15 cellular contexts compared by ENCODE assay signal in genomic region chrX:28659269-28659668, GRCh38.
DNase-seq lines count a peak whose midpoint lies in the region; ATAC-seq and TF ChIP-seq lines count a peak whose summit lies in the region.
"Had no signal": no experiment of that assay in that cellular context is flagged by ENCODE, and none has a peak within 500 bp of the region (broad histone marks: within the 10 kb centered on the region; RNA-seq: fewer than 3 reads in every experiment).

No MANE protein-coding gene starts in this region.

- no peaks in the 10 kb centered on the region for H3K4me1 Mint-ChIP-seq in activated CD4-positive, alpha-beta T cell treated with anti-CD3 and anti-CD28 coated beads, Interleukin-2, amount 10 ng/mL, durations not matched to agents 7 days and 5 days
- no peaks in the 10 kb centered on the region for H3K4me1 Mint-ChIP-seq in osteocyte (ENCODE audit: unreplicated experiment)

- H3K4me2 ChIP-seq in Karpas-422 (ENCODE audit: low read depth, low read length, poor library complexity, severe bottlenecking), result no peak overlapping the region

- H2AFZ ChIP-seq in Karpas-422 (ENCODE audit: low read length), result no peak overlapping the region
- H2AFZ ChIP-seq: parathyroid adenoma had no signal

- no peak overlapping the region for H3K4me3 Mint-ChIP-seq in activated CD4-positive, alpha-beta T cell treated with anti-CD3 and anti-CD28 coated beads, Interleukin-2, amount 10 ng/mL, durations not matched to agents 7 days and 5 days
- no peak overlapping the region for H3K4me3 Mint-ChIP-seq in osteocyte (ENCODE audit: unreplicated experiment)

- no peaks in the 10 kb centered on the region for H3K36me3 Mint-ChIP-seq in activated CD4-positive, alpha-beta T cell treated with anti-CD3 and anti-CD28 coated beads, Interleukin-2, amount 10 ng/mL, durations not matched to agents 7 days and 5 days (ENCODE audit: low read depth)
- H3K36me3 Mint-ChIP-seq in osteocyte (ENCODE audit: unreplicated experiment), result no peaks in the 10 kb centered on the region

- H3K27ac Mint-ChIP-seq in activated CD4-positive, alpha-beta T cell treated with anti-CD3 and anti-CD28 coated beads, Interleukin-2, amount 10 ng/mL, durations not matched to agents 7 days and 5 days, result no peak overlapping the region
- no peak overlapping the region for H3K27ac Mint-ChIP-seq in osteocyte (ENCODE audit: unreplicated experiment)

- ATAC-seq in body of pancreas, result no peak
- no peak for ATAC-seq in GM18519 (IDR thresholded peaks at IDR 0.05; ENCODE audit: low FRiP score, unreplicated experiment)
- ATAC-seq in gastrocnemius medialis, result no peak
- ATAC-seq: left ventricle myocardium superior had no signal

- TF ChIP-seq CTCF in body of pancreas (IDR thresholded peaks at IDR 0.05) (peak in 3 of 7 experiments; percentile 11 to 19 (median 18)), osteocyte (IDR thresholded peaks at IDR 0.05) (peak; percentile 9), gastrocnemius medialis (IDR thresholded peaks at IDR 0.05 in 4 of 5, conservative IDR thresholded peaks at IDR 0.05 in 1 of 5) (no peak)

- 67 to 71% methylated on average over 15 to 20 of the region's 23 CpGs for WGBS in body of pancreas, 2 donors

- H3K9me3 Mint-ChIP-seq in activated CD4-positive, alpha-beta T cell treated with anti-CD3 and anti-CD28 coated beads, Interleukin-2, amount 10 ng/mL, durations not matched to agents 7 days and 5 days, result no peaks in the 10 kb centered on the region
- peaks cover 18% of the 10 kb centered on the region for H3K9me3 Mint-ChIP-seq in osteocyte (ENCODE audit: unreplicated experiment)

- TF ChIP-seq POLR2A in body of pancreas (IDR thresholded peaks at IDR 0.05) (no peak), gastrocnemius medialis (IDR thresholded peaks at IDR 0.05) (no peak)

- no peaks in the 10 kb centered on the region for H3K27me3 Mint-ChIP-seq in activated CD4-positive, alpha-beta T cell treated with anti-CD3 and anti-CD28 coated beads, Interleukin-2, amount 10 ng/mL, durations not matched to agents 7 days and 5 days
- no peaks in the 10 kb centered on the region for H3K27me3 Mint-ChIP-seq in osteocyte (ENCODE audit: unreplicated experiment)

- H3K9me3 ChIP-seq in Karpas-422 (ENCODE audit: low read length) (peaks cover 9% of the 10 kb centered on the region; the same call in 1 of the 2 replicates), body of pancreas (no peaks in the 10 kb centered on the region), gastrocnemius medialis (no peaks in the 10 kb centered on the region)
- H3K9me3 ChIP-seq: esophagus muscularis mucosa, thyroid gland had no signal

- in situ Hi-C loops in gastrocnemius medialis (cut with MboI; ENCODE audit: low sequenced_read_pairs in 4 of 4), result loop anchor here in 1 of 4 donors (25.0 kb wide), 1 partner anchor 103 kb away; no protein-coding TSS in a partner anchor

- no peaks in the 10 kb centered on the region for H3K9me2 ChIP-seq in Karpas-422 (replicated peaks; ENCODE audit: insufficient read depth, low read length)

- intact Hi-C loops in body of pancreas (cut with DNase I) (no loop called here), gastrocnemius medialis (cut with DNase I; ENCODE audit: low total_unique reads) (no loop called here)

- H3K9ac ChIP-seq in Karpas-422 (ENCODE audit: low read length), result no peak overlapping the region
- H3K9ac ChIP-seq: parathyroid adenoma had no signal

- H4K20me1 ChIP-seq in Karpas-422 (ENCODE audit: insufficient read depth, low read depth, low read length), result no peaks in the 10 kb centered on the region

- H3K36me3 ChIP-seq in Karpas-422 (ENCODE audit: insufficient read depth, low read length) (no peaks in the 10 kb centered on the region), body of pancreas (replicated peaks in 1 of 2; ENCODE audit: insufficient read depth in 1 of 2, low read depth in 2 of 2) (no peaks in the 10 kb centered on the region), gastrocnemius medialis (no peaks in the 10 kb centered on the region)
- H3K36me3 ChIP-seq: esophagus muscularis mucosa, thyroid gland had no signal

- H3K27ac ChIP-seq in Karpas-422 (ENCODE audit: low read length), result no peak overlapping the region
- no peak overlapping the region for H3K27ac ChIP-seq in body of pancreas
- H3K27ac ChIP-seq in gastrocnemius medialis, result no peak overlapping the region
- H3K27ac ChIP-seq: esophagus muscularis mucosa, parathyroid adenoma, thyroid gland had no signal

- H3K79me2 ChIP-seq in Karpas-422 (ENCODE audit: low read length), result no peaks in the 10 kb centered on the region
- H3K79me2 ChIP-seq: parathyroid adenoma had no signal

- H3K4me1 ChIP-seq in Karpas-422 (ENCODE audit: low read length) (no peaks in the 10 kb centered on the region), body of pancreas (no peaks in the 10 kb centered on the region), gastrocnemius medialis (no peaks in the 10 kb centered on the region)
- H3K4me1 ChIP-seq: esophagus muscularis mucosa, parathyroid adenoma, thyroid gland had no signal

- DNase-seq in activated CD4-positive, alpha-beta T cell treated with anti-CD3 and anti-CD28 coated beads, Interleukin-2, amount 10 ng/mL, durations not matched to agents 7 days and 5 days, result peak; percentile 5
- no peak for DNase-seq in activated CD4-positive, alpha-beta T cell treated with anti-CD3 and anti-CD28 coated beads for 1 hour
- DNase-seq in Karpas-422, result peak; percentile 49
- DNase-seq in body of pancreas, result peak; percentile 11 to 20 (median 15)
- no peak for DNase-seq in osteocyte (ENCODE audit: extremely low spot score, unreplicated experiment)
- DNase-seq in gastrocnemius medialis, result no peak
- DNase-seq in NCI-H524 (lab: John Stamatoyannopoulos, UW), result no peak
- DNase-seq: anterior cingulate cortex, left ventricle myocardium superior, NCI-H345, SW 1271, thyroid gland had no signal

- H3K4me3 ChIP-seq in Karpas-422 (ENCODE audit: low read length), result no peak overlapping the region
- no peak overlapping the region for H3K4me3 ChIP-seq in body of pancreas
- H3K4me3 ChIP-seq in gastrocnemius medialis, result no peak overlapping the region
- H3K4me3 ChIP-seq: esophagus muscularis mucosa, thyroid gland had no signal

- no peaks in the 10 kb centered on the region for H3K27me3 ChIP-seq in Karpas-422 (ENCODE audit: low read length)
- H3K27me3 ChIP-seq in body of pancreas, result no peaks in the 10 kb centered on the region
- H3K27me3 ChIP-seq in gastrocnemius medialis, result no peaks in the 10 kb centered on the region
- H3K27me3 ChIP-seq: esophagus muscularis mucosa, thyroid gland had no signal

- CTCF ChIA-PET in activated CD4-positive, alpha-beta T cell treated with anti-CD3 and anti-CD28 coated beads, Interleukin-2, amount 10 ng/mL, durations not matched to agents 7 days and 5 days (lab: Charles Lee), result no interaction called here

- POLR2A ChIA-PET in activated CD4-positive, alpha-beta T cell treated with anti-CD3 and anti-CD28 coated beads, Interleukin-2, amount 10 ng/mL, durations not matched to agents 7 days and 5 days (lab: Charles Lee), result no interaction called here

Comparison
In these comparisons a context has a peak if more than half of its experiments do, and no peak if none do; other contexts are left out.
1. DNase-seq: peak in activated CD4-positive, alpha-beta T cell treated with anti-CD3 and anti-CD28 coated beads, Interleukin-2, amount 10 ng/mL, durations not matched to agents 7 days and 5 days (single experiment), Karpas-422 (single experiment) and body of pancreas (4 of 4); none in activated CD4-positive, alpha-beta T cell treated with anti-CD3 and anti-CD28 coated beads for 1 hour (single experiment), osteocyte (single experiment), gastrocnemius medialis (0 of 2) and NCI-H524 (0 of 2).